1 cellular context compared by ENCODE assay signal in the genomic region with DNA sequence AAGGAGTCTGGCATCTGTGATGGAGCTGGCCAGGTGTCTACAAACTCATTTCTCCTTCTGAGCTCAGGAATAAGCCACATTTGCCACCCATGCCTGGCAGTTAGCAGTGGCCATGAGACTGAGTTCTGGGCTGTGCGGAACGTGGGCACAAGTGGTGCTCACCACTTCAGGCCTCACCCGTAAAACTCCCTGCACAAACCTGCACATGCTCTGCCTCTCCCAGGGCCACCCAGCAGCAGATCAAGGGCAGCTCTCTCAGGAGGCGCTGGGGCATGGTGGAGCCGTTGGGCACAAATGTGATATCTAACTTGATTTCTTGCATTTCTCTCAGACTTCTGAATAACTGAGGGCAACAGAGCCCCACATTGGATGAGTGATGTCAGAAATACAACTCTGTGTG.
TF ChIP-seq lines count a peak whose summit lies in the region.

No MANE protein-coding gene starts in this region.

TF ChIP-seq in GM23338, 12 proteins besides CTCF, POLR2A, EP300 and RAD21 (continued from another document):
- TF ChIP-seq EZH2 (IDR thresholded peaks at IDR 0.05; ENCODE audit: low read depth, unreplicated experiment) = no peak
- no peak for TF ChIP-seq POLR2AphosphoS5 (IDR thresholded peaks at IDR 0.05; ENCODE audit: low read depth)
